20 cellular contexts compared by ENCODE assay signal in genomic region chr6:129188795-129189194, GRCh38.
DNase-seq lines count a peak whose midpoint lies in the region; ATAC-seq and TF ChIP-seq lines count a peak whose summit lies in the region.
"Had no signal": no experiment of that assay in that cellular context is flagged by ENCODE, and none has a peak within 500 bp of the region (broad histone marks: within the 10 kb centered on the region; RNA-seq: fewer than 3 reads in every experiment).

No MANE protein-coding gene starts in this region.

- no peaks in the 10 kb centered on the region for H3K36me3 Mint-ChIP-seq in mesothelial cell of epicardium
- H3K36me3 Mint-ChIP-seq: CD14-positive monocyte; CD4-positive, alpha-beta memory T cell; IgD-negative memory B cell had no signal

- peak overlapping the region; percentile 22 for H3K27ac ChIP-seq in left ventricle myocardium inferior (replicated peaks)
- H3K27ac ChIP-seq: 22Rv1, A549, BLaER1, GM23248 had no signal

- TF ChIP-seq CTCF in left ventricle myocardium inferior (IDR thresholded peaks at IDR 0.05; ENCODE audit: borderline replicate concordance) (no peak), mesothelial cell of epicardium (IDR thresholded peaks at IDR 0.05; ENCODE audit: unreplicated experiment) (no peak), mucosa of descending colon (IDR thresholded peaks at IDR 0.05) (no peak)

- H3K27me3 ChIP-seq in left ventricle myocardium inferior (ENCODE audit: low read depth) = no peaks in the 10 kb centered on the region
- H3K27me3 ChIP-seq: BLaER1 had no signal

- H3K9me3 ChIP-seq in left ventricle myocardium inferior (replicated peaks) (no peaks in the 10 kb centered on the region), mucosa of descending colon (no peaks in the 10 kb centered on the region)
- H3K9me3 ChIP-seq: A549, BLaER1 had no signal

- no peaks in the 10 kb centered on the region for H3K27me3 Mint-ChIP-seq in mesothelial cell of epicardium (ENCODE audit: low read depth)
- H3K27me3 Mint-ChIP-seq: IgD-negative memory B cell had no signal

- H3K27ac Mint-ChIP-seq in mesothelial cell of epicardium = peak overlapping the region; percentile 80
- H3K27ac Mint-ChIP-seq: CD14-positive monocyte; CD4-positive, alpha-beta memory T cell; IgD-negative memory B cell had no signal

- H3K4me3 Mint-ChIP-seq in mesothelial cell of epicardium = no peak overlapping the region
- H3K4me3 Mint-ChIP-seq: CD14-positive monocyte; CD4-positive, alpha-beta memory T cell; IgD-negative memory B cell had no signal

- intact Hi-C loops in left ventricle myocardium inferior (cut with micrococcal nuclease) = no loop called here
- intact Hi-C loops in Right ventricle myocardium superior (cut with DNase I) = no loop called here
- intact Hi-C loops in mucosa of descending colon (cut with DNase I, micrococcal nuclease) = no loop called here

- no peaks in the 10 kb centered on the region for H3K9me3 Mint-ChIP-seq in mesothelial cell of epicardium
- H3K9me3 Mint-ChIP-seq: CD14-positive monocyte, IgD-negative memory B cell had no signal

- no peak overlapping the region for H3K4me3 ChIP-seq in left ventricle myocardium inferior
- H3K4me3 ChIP-seq in mucosa of descending colon = no peak overlapping the region
- H3K4me3 ChIP-seq: A549, BLaER1, GM12878, GM23248 had no signal

- peaks cover 38% of the 10 kb centered on the region for H3K36me3 ChIP-seq in left ventricle myocardium inferior
- H3K36me3 ChIP-seq in mucosa of descending colon (ENCODE audit: low read depth) = no peaks in the 10 kb centered on the region
- H3K36me3 ChIP-seq: BLaER1 had no signal

- ATAC-seq in Right ventricle myocardium superior (ENCODE audit: poor library complexity) (no peak), mucosa of descending colon (no peak), GM21367 (IDR thresholded peaks at IDR 0.05; ENCODE audit: unreplicated experiment) (no peak)
- ATAC-seq: A549, GM12878 had no signal

- peaks cover 39% of the 10 kb centered on the region for H3K4me1 Mint-ChIP-seq in mesothelial cell of epicardium
- H3K4me1 Mint-ChIP-seq: CD14-positive monocyte; CD4-positive, alpha-beta memory T cell had no signal

- no peak for DNase-seq in left ventricle myocardium inferior
- no peak for DNase-seq in Right ventricle myocardium superior
- peak; percentile 9 for DNase-seq in fibroblast of the conjunctiva (ENCODE audit: low read depth)
- DNase-seq in mesothelial cell of epicardium (ENCODE audit: low spot score in 2 of 2, unreplicated experiment in 2 of 2) = no peak
- no peak for DNase-seq in AML-193 (lab: John Stamatoyannopoulos, UW)
- no peak for DNase-seq in mucosa of descending colon
- DNase-seq: CD4-positive, alpha-beta memory T cell; DMS153; DMS79 treated with DMSO at 0.1 percent for 48 hours; EL; HCEC 1CT; KBM-7 had no signal

- H3K4me1 ChIP-seq in left ventricle myocardium inferior = peaks cover 28% of the 10 kb centered on the region
- no peaks in the 10 kb centered on the region for H3K4me1 ChIP-seq in mucosa of descending colon (ENCODE audit: low read depth)
- H3K4me1 ChIP-seq: A549 had no signal
